Comparison of ENCODE assay signal across 9 cellular contexts in genomic region chr19:12788025-12788681, GRCh38. TPM values are rescaled to one million over a fixed set of nuclear protein-coding genes. Genes with fewer than 3 reads are reported as not detected.
DNase-seq lines count a peak whose midpoint lies in the region; ATAC-seq and TF ChIP-seq lines count a peak whose summit lies in the region.
"Had no signal": no experiment of that assay in that cellular context is flagged by ENCODE, and none has a peak within 500 bp of the region (broad histone marks: within the 10 kb centered on the region; RNA-seq: fewer than 3 reads in every experiment).

No MANE protein-coding gene starts in this region.

- TF ChIP-seq POLR2A in erythroblast (IDR thresholded peaks at IDR 0.05; ENCODE audit: low read length) (no peak), sigmoid colon (IDR thresholded peaks at IDR 0.05) (no peak)

- H3K4me1 ChIP-seq in RWPE2 (ENCODE audit: insufficient read depth, poor library complexity, severe bottlenecking) (peaks cover 57% of the 10 kb centered on the region), sigmoid colon (peaks cover 0 to 59% (median 57%) of the 10 kb centered on the region in 4 donors)

- TF ChIP-seq EP300 in sigmoid colon (IDR thresholded peaks at IDR 0.05) = no peak

- 34 to 55% methylated on average over 5 of the region's 5 CpGs for WGBS in sigmoid colon, 2 donors

- no peaks in the 10 kb centered on the region for H3K27me3 ChIP-seq in RWPE2 (ENCODE audit: insufficient read depth, poor library complexity, severe bottlenecking)
- H3K27me3 ChIP-seq in sigmoid colon = no peaks in the 10 kb centered on the region

- intact Hi-C loops in sigmoid colon (cut with DNase I) = no loop called here

- no peak for TF ChIP-seq CTCF in GM12865 (IDR thresholded peaks at IDR 0.05; ENCODE audit: insufficient read depth, low read depth, low read length, missing control alignments)
- no peak for TF ChIP-seq CTCF in RWPE2 (IDR thresholded peaks at IDR 0.05; ENCODE audit: poor library complexity, severe bottlenecking)
- no peak for TF ChIP-seq CTCF in sigmoid colon (IDR thresholded peaks at IDR 0.05)
- TF ChIP-seq CTCF in GM20000 (IDR thresholded peaks at IDR 0.05; ENCODE audit: extremely low read depth, missing control alignments) = no peak

- DNase-seq in GM12865 (ENCODE audit: low read depth) = no peak
- DNase-seq in RWPE2 (ENCODE audit: low spot score) = no peak
- DNase-seq in erythroblast (lab: John Stamatoyannopoulos, UW) = peak; percentile 70 to 74
- no peak for DNase-seq in sigmoid colon
- no peak for DNase-seq in NCI-H1436 treated with DMSO at 0.1 percent for 48 hours (lab: John Stamatoyannopoulos, UW)
- DNase-seq in GM20000 (ENCODE audit: low spot score) = no peak
- DNase-seq in NCI-H1436 (lab: John Stamatoyannopoulos, UW) = no peak
- DNase-seq: activated CD4-positive, CD25-positive, alpha-beta regulatory T cell had no signal

- H3K9me3 ChIP-seq in RWPE2 (ENCODE audit: severe bottlenecking) (no peaks in the 10 kb centered on the region), sigmoid colon (no peaks in the 10 kb centered on the region)

- peak overlapping the region; percentile 99 for H3K27ac ChIP-seq in RWPE2 (ENCODE audit: poor library complexity, severe bottlenecking)
- H3K27ac ChIP-seq in sigmoid colon = peak overlapping the region; percentile 97 to 100 (median 98)

- no peak for ATAC-seq in RWPE2 (ENCODE audit: low read depth)
- ATAC-seq in HG03108 (IDR thresholded peaks at IDR 0.05; ENCODE audit: unreplicated experiment) = no peak

- peaks cover 15% of the 10 kb centered on the region for H3K36me3 ChIP-seq in RWPE2 (ENCODE audit: low read depth)
- no peaks in the 10 kb centered on the region for H3K36me3 ChIP-seq in sigmoid colon

- H3K4me3 ChIP-seq in GM12865 (ENCODE audit: low read depth, low read length) (peak overlapping the region; percentile 84), RWPE2 (ENCODE audit: severe bottlenecking) (no peak overlapping the region), sigmoid colon (peak overlapping the region in 3 of 4 donors; percentile 72 to 99 (median 84))

RNA-seq across cellular contexts. Expression of gene JUNB, which starts 3.1 kb away (rescaled TPM):
- total RNA-seq in sigmoid colon = 1,000 to 10,000 TPM in 1 of 4 donors, 100 to 1,000 TPM in 3; 125 to 1,252 (median 504) TPM
- 100 to 1,000 TPM in 2 of 3 donors, 10 to 100 TPM in 1; 91.6 to 289 (median 249) TPM for polyA plus RNA-seq in sigmoid colon

RNA-seq across cellular contexts. Expression of gene HOOK2, which starts 12.8 kb away (rescaled TPM):
- 10 to 100 TPM; 10.2 to 37.9 (median 12.7) TPM for total RNA-seq in sigmoid colon
- 10 to 100 TPM; 36.0 to 80.4 (median 42.1) TPM for polyA plus RNA-seq in sigmoid colon

RNA-seq across cellular contexts. Expression of gene PRDX2, which starts 13.4 kb away (rescaled TPM):
- total RNA-seq in sigmoid colon = 100 to 1,000 TPM; 248 to 312 (median 264) TPM
- polyA plus RNA-seq in sigmoid colon = 100 to 1,000 TPM; 277 to 379 (median 284) TPM

RNA-seq across cellular contexts. Expression of gene THSD8, which starts 13.7 kb away (rescaled TPM):
- total RNA-seq in sigmoid colon = not detected
- polyA plus RNA-seq in sigmoid colon = 1 to 10 TPM in 2 of 3 donors, not detected in 1; 2.5 to 2.8 TPM

RNA-seq across cellular contexts. Expression of gene RNASEH2A, which starts 18.2 kb away (rescaled TPM):
- 1 to 10 TPM; 1.9 to 3.7 (median 3.0) TPM for total RNA-seq in sigmoid colon
- 10 to 100 TPM in 1 of 3 donors, 1 to 10 TPM in 2; 6.2 to 22.1 (median 7.2) TPM for polyA plus RNA-seq in sigmoid colon

Comparison
In these comparisons a context has a peak if more than half of its experiments do, and no peak if none do; other contexts are left out.
1. DNase-seq: peak in erythroblast (2 of 2); none in GM12865 (single experiment), RWPE2 (single experiment), sigmoid colon (single experiment), NCI-H1436 treated with DMSO at 0.1 percent for 48 hours (single experiment), GM20000 (single experiment) and NCI-H1436 (single experiment).